Comparison of ENCODE assay signal across 8 cellular contexts in genomic region chr7:22726345-22726848, GRCh38. TPM values are rescaled to one million over a fixed set of nuclear protein-coding genes. Genes with fewer than 3 reads are reported as not detected.
A peak's percentile ranks its signal among the peaks of the same experiment; 100 is the strongest.
DNase-seq lines count a peak whose midpoint lies in the region; ATAC-seq and TF ChIP-seq lines count a peak whose summit lies in the region.

No MANE protein-coding gene starts in this region.

- intact Hi-C loops in CD8-positive, alpha-beta T cell (cut with DNase I, micrococcal nuclease): loop anchor here (1.0 to 2.0 kb wide), 2 partner anchors 166 to 328 kb away; no protein-coding TSS in a partner anchor

- peaks cover 9% of the 10 kb centered on the region for H3K4me1 ChIP-seq in CD8-positive, alpha-beta T cell (ENCODE audit: insufficient read depth, low read length)
- H3K4me1 ChIP-seq in fibroblast of lung (ENCODE audit: control insufficient read depth, extremely low read depth, insufficient read depth, low read length): peaks cover 22% of the 10 kb centered on the region

- no peaks in the 10 kb centered on the region for H3K36me3 Mint-ChIP-seq in CD8-positive, alpha-beta T cell
- H3K36me3 Mint-ChIP-seq in type B pancreatic cell: no peaks in the 10 kb centered on the region

- no peak overlapping the region for H3K4me3 ChIP-seq in CD8-positive, alpha-beta T cell (ENCODE audit: low read depth, low read length)
- H3K4me3 ChIP-seq in fibroblast of lung (replicated peaks in 1 of 4; ENCODE audit: control extremely low read depth in 1 of 4, insufficient read depth in 1 of 4, low read depth in 3 of 4, low read length in 4 of 4): peak overlapping the region in 3 of 4 experiments; percentile 60 to 75 (median 66)

- no peak overlapping the region for H3K27ac ChIP-seq in CD8-positive, alpha-beta T cell (ENCODE audit: low read depth, low read length)
- peak overlapping the region; percentile 95 for H3K27ac ChIP-seq in fibroblast of lung (ENCODE audit: insufficient read depth, low read length)

- peak; percentile 83 for ATAC-seq in CD8-positive, alpha-beta T cell
- ATAC-seq in GM19025 (IDR thresholded peaks at IDR 0.05; ENCODE audit: low read depth, unreplicated experiment) (peak; percentile 56), HG03196 (IDR thresholded peaks at IDR 0.05; ENCODE audit: unreplicated experiment) (peak; percentile 75)

- peaks cover 14% of the 10 kb centered on the region for H3K27me3 ChIP-seq in CD8-positive, alpha-beta T cell (ENCODE audit: insufficient read depth, low read length)
- H3K27me3 ChIP-seq in fibroblast of lung (ENCODE audit: control insufficient read depth, insufficient read depth, low read length): no peaks in the 10 kb centered on the region

- H4K20me1 ChIP-seq in fibroblast of lung (ENCODE audit: control insufficient read depth, extremely low read depth, insufficient read depth, low read length): no peaks in the 10 kb centered on the region

- peak overlapping the region; percentile 64 for H3K4me3 Mint-ChIP-seq in CD8-positive, alpha-beta T cell
- peak overlapping the region; percentile 80 for H3K4me3 Mint-ChIP-seq in type B pancreatic cell

- no peak for TF ChIP-seq CTCF in CD8-positive, alpha-beta T cell (IDR thresholded peaks at IDR 0.05)
- TF ChIP-seq CTCF in fibroblast of lung (conservative IDR thresholded peaks at IDR 0.05 in 1 of 2, IDR thresholded peaks at IDR 0.05 in 1 of 2; ENCODE audit: low read depth in 1 of 2, low read length in 2 of 2) (peak; percentile 71), type B pancreatic cell (conservative IDR thresholded peaks at IDR 0.05) (peak; percentile 71)

- H3K36me3 ChIP-seq in CD8-positive, alpha-beta T cell (ENCODE audit: insufficient read depth, low read length): no peaks in the 10 kb centered on the region
- H3K36me3 ChIP-seq in fibroblast of lung (ENCODE audit: control insufficient read depth, insufficient read depth, low read length): peaks cover 4% of the 10 kb centered on the region

- DNase-seq in CD8-positive, alpha-beta T cell: peak in 5 of 7 experiments; percentile 6 to 64 (median 22)
- DNase-seq in NOMO-1 treated with DMSO at 0.1 percent for 48 hours (lab: John Stamatoyannopoulos, UW; ENCODE audit: unreplicated experiment) (peak; percentile 55), activated T-cell treated with anti-CD3 and anti-CD28 coated beads for 24 hours (ENCODE audit: low read depth) (peak; percentile 45), fibroblast of lung (ENCODE audit: low read depth in 2 of 2) (peak; percentile 85 to 89), non-pigmented ciliary epithelial cell (ENCODE audit: low read depth) (peak; percentile 57), type B pancreatic cell (ENCODE audit: extremely low spot score, unreplicated experiment) (no peak)

- POLR2A ChIA-PET in CD8-positive, alpha-beta T cell (lab: Charles Lee): no interaction called here

- H3K4me1 Mint-ChIP-seq in CD8-positive, alpha-beta T cell (ENCODE audit: low read depth): peaks cover 21% of the 10 kb centered on the region
- peaks cover 14% of the 10 kb centered on the region for H3K4me1 Mint-ChIP-seq in type B pancreatic cell (ENCODE audit: unreplicated experiment)

- peak overlapping the region; percentile 71 for H3K4me2 ChIP-seq in fibroblast of lung (ENCODE audit: extremely low read depth, insufficient read depth, low read length)

- no peaks in the 10 kb centered on the region for H3K9me3 ChIP-seq in CD8-positive, alpha-beta T cell (ENCODE audit: low read length)
- no peaks in the 10 kb centered on the region for H3K9me3 ChIP-seq in fibroblast of lung (ENCODE audit: control insufficient read depth, insufficient read depth, low read depth, low read length)

- no peaks in the 10 kb centered on the region for H3K9me3 Mint-ChIP-seq in CD8-positive, alpha-beta T cell
- no peaks in the 10 kb centered on the region for H3K9me3 Mint-ChIP-seq in type B pancreatic cell

- H2AFZ ChIP-seq in fibroblast of lung (ENCODE audit: low read length): no peak overlapping the region

- H3K79me2 ChIP-seq in fibroblast of lung (ENCODE audit: control insufficient read depth, insufficient read depth, low read length): no peaks in the 10 kb centered on the region

- H3K27ac Mint-ChIP-seq in CD8-positive, alpha-beta T cell: no peak overlapping the region
- H3K27ac Mint-ChIP-seq in type B pancreatic cell: peak overlapping the region; percentile 88

- peak overlapping the region; percentile 60 for H3K9ac ChIP-seq in fibroblast of lung (ENCODE audit: insufficient read depth, low read length)

- CTCF ChIA-PET in CD8-positive, alpha-beta T cell (lab: Charles Lee): interaction anchor here (0.6 to 6.6 kb wide), 13 partner anchors 9 to 617 kb away, joined by 3 to 95 read pairs (median 3); no protein-coding TSS in a partner anchor

- peaks cover 33% of the 10 kb centered on the region for H3K27me3 Mint-ChIP-seq in CD8-positive, alpha-beta T cell (ENCODE audit: low read depth)
- peaks cover 11% of the 10 kb centered on the region for H3K27me3 Mint-ChIP-seq in type B pancreatic cell

RNA-seq across cellular contexts. Expression of gene IL6, which starts 0.6 kb away (rescaled TPM):
- under 1 TPM in 1 of 2 experiments, not detected in 1; 0.84 TPM for total RNA-seq in CD8-positive, alpha-beta T cell
- total RNA-seq in fibroblast of lung (22.1 and 33.7 TPM in 2 replicates), type B pancreatic cell (ENCODE audit: low replicate concordance) (1.8 TPM in 1 of 2 replicates, not detected in the other)
- 20.2 and 32.1 TPM in 2 replicates for polyA plus RNA-seq in fibroblast of lung
- polyA plus RNA-seq in fibroblast of lung (2012): 14.4 and 28.1 TPM in 2 replicates
- polyA minus RNA-seq in fibroblast of lung (ENCODE audit: low replicate concordance): 17.2 and 22.0 TPM in 2 replicates
